In the genomic region with DNA sequence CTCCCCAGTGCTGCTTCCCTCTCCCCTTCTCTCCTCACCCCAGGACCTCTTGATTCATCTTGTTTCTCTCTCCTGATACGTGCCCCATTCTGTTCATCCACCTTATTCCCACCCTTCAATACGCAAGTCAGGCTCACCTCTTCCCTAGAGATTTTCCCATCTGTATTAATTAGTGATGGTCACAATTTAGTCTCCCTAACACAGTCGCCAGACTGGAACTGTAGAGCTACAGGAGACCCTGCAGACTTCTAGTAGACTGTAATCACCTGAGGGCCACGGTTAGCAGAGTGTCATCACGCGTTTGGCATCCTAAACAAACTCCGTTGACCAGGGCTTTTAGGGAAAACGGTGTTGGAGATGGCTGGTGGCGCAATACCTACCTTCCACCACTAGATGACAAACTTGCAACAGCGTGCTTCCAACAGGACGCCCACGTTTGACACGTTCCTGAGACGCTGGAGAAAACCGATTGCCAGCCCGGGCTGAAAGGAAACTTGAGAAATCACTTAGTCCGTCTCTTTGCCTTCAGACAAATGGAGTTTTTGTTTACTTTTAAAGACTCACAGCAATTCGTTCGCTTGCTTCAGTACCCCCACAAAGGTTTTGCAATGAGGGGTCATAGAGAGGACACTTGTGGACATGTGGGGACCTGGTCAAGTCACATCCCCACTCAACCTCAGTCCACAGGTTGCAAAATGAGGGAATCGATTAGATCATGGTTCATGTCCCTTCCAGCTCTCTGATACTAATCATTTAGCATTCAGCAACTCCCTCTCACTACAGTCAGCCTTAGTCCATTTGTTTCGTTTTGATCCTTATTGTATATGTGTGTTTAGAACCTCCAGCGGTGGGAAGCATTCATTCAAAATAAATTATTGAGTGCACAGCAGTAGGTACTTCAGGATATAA, we compare ENCODE assay signal across 1 cellular context.
TF ChIP-seq lines count a peak whose summit lies in the region.

No MANE protein-coding gene starts in this region.

TF ChIP-seq in SK-N-SH, 30 proteins besides CTCF, POLR2A, EP300 and RAD21 (continued from another document):
- TF ChIP-seq USF2 (IDR thresholded peaks at IDR 0.05; ENCODE audit: borderline replicate concordance, low read depth, low read length), result no peak
- no peak for TF ChIP-seq GABPA (IDR thresholded peaks at IDR 0.05; ENCODE audit: low read depth)
- peak; percentile 41; the same call in 1 of the 2 replicates for TF ChIP-seq TAF1 (IDR thresholded peaks at IDR 0.05; ENCODE audit: borderline replicate concordance, low read depth, low read length)
- TF ChIP-seq JUND (IDR thresholded peaks at IDR 0.05), result no peak
- TF ChIP-seq USF1 (IDR thresholded peaks at IDR 0.05; ENCODE audit: borderline replicate concordance, low read depth), result no peak
- TF ChIP-seq EZH2phosphoT487 (IDR thresholded peaks at IDR 0.05; ENCODE audit: borderline replicate concordance, low read depth), result no peak
- TF ChIP-seq RCOR1 (IDR thresholded peaks at IDR 0.05; ENCODE audit: low read length), result peak; percentile 68; the same call in 1 of the 2 replicates
- no peak; the same call in 1 of the 2 replicates for TF ChIP-seq FOSL2 (IDR thresholded peaks at IDR 0.05; ENCODE audit: borderline replicate concordance, low read depth)
- no peak for TF ChIP-seq ZBTB33 (IDR thresholded peaks at IDR 0.05; ENCODE audit: borderline replicate concordance, low read depth)
- peak; percentile 53; the same call in 1 of the 2 replicates for TF ChIP-seq REST (IDR thresholded peaks at IDR 0.05; ENCODE audit: low read depth, low read length)
- peak; percentile 57 for TF ChIP-seq CHD2 (IDR thresholded peaks at IDR 0.05; ENCODE audit: low read length, partially characterized antibody)
- TF ChIP-seq, protein P1, sequence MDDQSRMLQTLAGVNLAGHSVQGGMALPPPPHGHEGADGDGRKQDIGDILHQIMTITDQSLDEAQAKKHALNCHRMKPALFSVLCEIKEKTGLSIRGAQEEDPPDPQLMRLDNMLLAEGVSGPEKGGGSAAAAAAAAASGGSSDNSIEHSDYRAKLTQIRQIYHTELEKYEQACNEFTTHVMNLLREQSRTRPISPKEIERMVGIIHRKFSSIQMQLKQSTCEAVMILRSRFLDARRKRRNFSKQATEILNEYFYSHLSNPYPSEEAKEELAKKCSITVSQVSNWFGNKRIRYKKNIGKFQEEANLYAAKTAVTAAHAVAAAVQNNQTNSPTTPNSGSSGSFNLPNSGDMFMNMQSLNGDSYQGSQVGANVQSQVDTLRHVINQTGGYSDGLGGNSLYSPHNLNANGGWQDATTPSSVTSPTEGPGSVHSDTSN (IDR thresholded peaks at IDR 0.05), result no peak; the same call in 1 of the 2 replicates
- TF ChIP-seq MXI1 (IDR thresholded peaks at IDR 0.05; ENCODE audit: low read depth, low read length), result peak; percentile 87
- TF ChIP-seq POLR2AphosphoS5 (IDR thresholded peaks at IDR 0.05; ENCODE audit: low read depth, low read length), result no peak
- no peak for TF ChIP-seq ELF1 (IDR thresholded peaks at IDR 0.05)
- TF ChIP-seq MEF2A (IDR thresholded peaks at IDR 0.05; ENCODE audit: borderline replicate concordance, low read depth), result no peak
- TF ChIP-seq TEAD4 (IDR thresholded peaks at IDR 0.05; ENCODE audit: borderline replicate concordance, insufficient read depth), result no peak
